27 cellular contexts compared by ENCODE assay signal in the genomic region with DNA sequence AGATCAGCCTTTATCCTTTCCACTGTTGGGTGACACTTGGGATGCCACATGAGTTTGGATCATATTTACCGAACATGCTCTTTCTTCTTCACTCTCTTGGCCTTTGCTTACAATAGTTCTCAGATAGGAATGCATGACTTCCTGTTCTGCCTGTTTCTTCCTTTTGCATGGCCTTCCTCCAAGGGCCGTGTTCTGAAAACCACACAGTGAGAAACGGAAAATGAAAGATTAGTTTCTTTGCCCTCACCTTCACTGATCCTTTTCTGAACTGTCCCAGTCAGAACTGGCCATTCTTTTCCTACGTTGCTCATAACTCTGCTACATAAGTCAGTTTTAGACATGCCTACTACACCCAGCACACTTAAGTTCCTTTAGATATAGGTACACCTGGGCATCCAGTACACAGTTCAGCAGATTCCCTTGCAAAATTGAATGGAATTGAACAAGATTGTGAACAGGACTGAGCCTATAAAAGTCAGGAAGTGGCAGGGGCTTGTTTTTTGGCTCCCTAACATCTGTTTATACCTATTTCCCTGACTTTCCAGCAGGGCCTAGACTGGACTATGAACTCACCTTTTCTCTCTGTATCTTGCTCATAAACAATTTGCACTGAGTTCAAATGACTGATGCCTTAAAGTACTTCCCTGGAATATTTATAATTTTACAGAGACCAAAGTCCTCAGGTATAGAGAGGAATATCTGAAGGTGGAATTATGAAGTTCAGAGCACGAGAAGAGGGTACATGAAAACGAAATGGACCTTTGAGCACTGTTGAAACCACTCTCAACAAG.
DNase-seq lines count a peak whose midpoint lies in the region; ATAC-seq and TF ChIP-seq lines count a peak whose summit lies in the region.
"Had no signal": no experiment of that assay in that cellular context is flagged by ENCODE, and none has a peak within 500 bp of the region (broad histone marks: within the 10 kb centered on the region; RNA-seq: fewer than 3 reads in every experiment).

No MANE protein-coding gene starts in this region.

- H3K36me3 ChIP-seq in mesenchymal stem cell (ENCODE audit: control insufficient read depth in 1 of 2, insufficient read depth in 2 of 2, low read depth in 1 of 2, low read length in 2 of 2) (no peaks in the 10 kb centered on the region), psoas muscle (ENCODE audit: insufficient read depth in 1 of 2, low read depth in 1 of 2) (no peaks in the 10 kb centered on the region)
- H3K36me3 ChIP-seq: stomach had no signal

- DNase-seq in EL = peak; percentile 2
- DNase-seq in LNCaP clone FGC (ENCODE audit: low read depth) = peak; percentile 7
- peak; percentile 5 to 33 for DNase-seq in cardiac fibroblast (ENCODE audit: low read depth in 2 of 2)
- DNase-seq in mesenchymal stem cell = peak; percentile 15
- no peak for DNase-seq in midbrain (lab: John Stamatoyannopoulos, UW)
- no peak for DNase-seq in iPS-NIHi11 (ENCODE audit: low spot score)
- DNase-seq in psoas muscle = no peak
- no peak for DNase-seq in G401 (ENCODE audit: low spot score)
- DNase-seq: ACHN; activated B cell treated with CpG ODN at 0.5 μM for 24 hours; activated CD8-positive, alpha-beta T cell treated with anti-CD3 and anti-CD28 coated beads for 36 hours; activated naive CD4-positive, alpha-beta T cell treated with anti-CD3 and anti-CD28 coated beads, Interleukin-2, amount 10 ng/mL, durations not matched to agents 7 days and 5 days; activated T-cell treated with anti-CD3 and anti-CD28 coated beads, Interleukin-2, amount 50 U/mL, for 24 hours; endodermal cell; GDM1; hippocampal formation; Kasumi-1; mesendoderm; NCI-H1105 treated with DMSO at 0.1 percent for 48 hours; NCI-H2081 treated with DMSO at 0.1 percent for 48 hours; NCI-H524; posterior cingulate gyrus; SIG-M5; stimulated activated CD4-positive, alpha-beta T cell treated with anti-CD3 and anti-CD28 coated beads, Interleukin-4, amount 100 ng/mL, for 1 hour; stomach; T-helper 17 cell had no signal

- WGBS in mesenchymal stem cell = 62% methylated on average over 6 of the region's 6 CpGs
- 55 to 60% (median 57%) methylated on average over 6 of the region's 6 CpGs for WGBS in psoas muscle, 3 donors

- TF ChIP-seq CTCF in LNCaP clone FGC (IDR thresholded peaks at IDR 0.05; ENCODE audit: control insufficient read depth, extremely low read depth, insufficient read depth) (no peak), cardiac fibroblast (IDR thresholded peaks at IDR 0.05; ENCODE audit: low read depth, low read length) (no peak), psoas muscle (IDR thresholded peaks at IDR 0.05) (no peak)

- H3K4me1 ChIP-seq in mesenchymal stem cell (ENCODE audit: control insufficient read depth, insufficient read depth, low read depth, low read length) = no peaks in the 10 kb centered on the region
- no peaks in the 10 kb centered on the region for H3K4me1 ChIP-seq in psoas muscle
- H3K4me1 ChIP-seq: stomach had no signal

- H3K27ac ChIP-seq in mesenchymal stem cell (ENCODE audit: low read length, poor library complexity, severe bottlenecking) = no peak overlapping the region
- no peak overlapping the region for H3K27ac ChIP-seq in psoas muscle
- H3K27ac ChIP-seq: stomach had no signal

- H3K79me1 ChIP-seq in mesenchymal stem cell (replicated peaks; ENCODE audit: low read length, poor library complexity, severe bottlenecking) = no peaks in the 10 kb centered on the region

- ATAC-seq in psoas muscle = no peak
- ATAC-seq: activated CD8-positive, alpha-beta T cell treated with anti-CD3 and anti-CD28 coated beads for 36 hours; natural killer cell treated with Interleukin-12 subunit alpha and Interleukin-12 subunit beta and Interleukin-15 and Interleukin-18, amount 100 ng/mL, for 72 hours; T-helper 17 cell had no signal

- no peak overlapping the region for H3K4me3 ChIP-seq in LNCaP clone FGC (ENCODE audit: low read depth, low read length)
- H3K4me3 ChIP-seq in cardiac fibroblast (replicated peaks in 1 of 2; ENCODE audit: low read depth in 2 of 2, low read length in 2 of 2) = no peak overlapping the region
- H3K4me3 ChIP-seq in mesenchymal stem cell (ENCODE audit: insufficient read depth in 1 of 2, low read depth in 1 of 2, low read length in 2 of 2) = no peak overlapping the region
- H3K4me3 ChIP-seq in psoas muscle = no peak overlapping the region
- H3K4me3 ChIP-seq: stomach had no signal

- H2BK12ac ChIP-seq in mesenchymal stem cell (ENCODE audit: low read length in 2 of 2) = no peak overlapping the region

- no peak overlapping the region for H2AK5ac ChIP-seq in mesenchymal stem cell (ENCODE audit: low read length, severe bottlenecking)

- H3K4ac ChIP-seq in mesenchymal stem cell (ENCODE audit: low read depth in 1 of 2, low read length in 2 of 2) = no peak overlapping the region

- H2BK15ac ChIP-seq in mesenchymal stem cell (ENCODE audit: low read depth, poor library complexity, severe bottlenecking) = no peak overlapping the region

- no peak overlapping the region for H4K91ac ChIP-seq in mesenchymal stem cell (ENCODE audit: low read length)

- H4K8ac ChIP-seq in mesenchymal stem cell (ENCODE audit: low read length) = no peak overlapping the region

- H3K27me3 ChIP-seq in mesenchymal stem cell (ENCODE audit: control insufficient read depth in 1 of 2, insufficient read depth in 1 of 2, low read length in 2 of 2) (no peaks in the 10 kb centered on the region), psoas muscle (ENCODE audit: insufficient read depth in 3 of 3, low read length in 2 of 3) (no peaks in the 10 kb centered on the region)
- H3K27me3 ChIP-seq: stomach had no signal

- no peak overlapping the region for H2AFZ ChIP-seq in mesenchymal stem cell (ENCODE audit: low read depth, low read length)

- no peak overlapping the region for H3K14ac ChIP-seq in mesenchymal stem cell (ENCODE audit: low read length in 2 of 2)

- no peak overlapping the region for H3K9ac ChIP-seq in mesenchymal stem cell (ENCODE audit: low read length)

- in situ Hi-C loops in G401 (cut with HindIII; ENCODE audit: low sequenced_read_pairs) = no loop called here

- intact Hi-C loops in psoas muscle (cut with DNase I) = no loop called here

- H2BK120ac ChIP-seq in mesenchymal stem cell (ENCODE audit: low read depth, low read length) = no peak overlapping the region

- H3K4me2 ChIP-seq in mesenchymal stem cell (ENCODE audit: low read length, poor library complexity, severe bottlenecking) = no peak overlapping the region

- H3K18ac ChIP-seq in mesenchymal stem cell (ENCODE audit: low read depth in 1 of 2, low read length in 2 of 2) = no peak overlapping the region

- H3K9me3 ChIP-seq in mesenchymal stem cell (ENCODE audit: control insufficient read depth, low read length) = no peaks in the 10 kb centered on the region
- no peaks in the 10 kb centered on the region for H3K9me3 ChIP-seq in psoas muscle
- H3K9me3 ChIP-seq: stomach had no signal

- no peak overlapping the region for H3K23ac ChIP-seq in mesenchymal stem cell (ENCODE audit: low read length in 2 of 2)

- no peak overlapping the region for H2BK5ac ChIP-seq in mesenchymal stem cell (ENCODE audit: low read depth, low read length, poor library complexity, severe bottlenecking)

Comparison
In these comparisons a context has a peak if more than half of its experiments do, and no peak if none do; other contexts are left out.
1. DNase-seq: peak in EL (single experiment), LNCaP clone FGC (single experiment), cardiac fibroblast (2 of 2) and mesenchymal stem cell (single experiment); none in midbrain (single experiment), iPS-NIHi11 (single experiment), psoas muscle (0 of 2) and G401 (single experiment).